In the genomic region with DNA sequence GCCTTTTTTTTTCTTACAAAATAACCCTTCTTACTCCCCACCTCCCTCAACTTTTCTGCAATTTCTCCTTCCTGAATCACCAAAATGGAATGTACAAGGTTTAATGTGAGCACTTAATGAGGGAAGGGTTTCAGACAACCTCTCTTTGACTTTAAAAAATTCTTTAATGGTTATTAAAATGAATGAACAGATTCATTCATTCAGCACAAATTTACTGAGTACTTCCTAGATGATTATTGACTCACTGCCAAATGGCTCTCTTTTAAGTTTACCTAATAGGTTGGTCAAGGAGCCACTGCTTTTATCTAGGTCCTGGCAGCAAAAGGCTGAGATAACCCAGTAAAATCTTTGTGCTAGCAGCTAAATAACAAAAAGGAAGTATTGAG, we compare ENCODE assay signal across 11 cellular contexts. TPM values are rescaled to one million over a fixed set of nuclear protein-coding genes. Genes with fewer than 3 reads are reported as not detected.
DNase-seq lines count a peak whose midpoint lies in the region; ATAC-seq and TF ChIP-seq lines count a peak whose summit lies in the region.
"Had no signal": no experiment of that assay in that cellular context is flagged by ENCODE, and none has a peak within 500 bp of the region (broad histone marks: within the 10 kb centered on the region; RNA-seq: fewer than 3 reads in every experiment).

No MANE protein-coding gene starts in this region.

- no peak for TF ChIP-seq EP300 in suprapubic skin (IDR thresholded peaks at IDR 0.05)

- H3K27me3 Mint-ChIP-seq in activated T-cell treated with anti-CD3 and anti-CD28 coated beads, Interleukin-2, amount 50 U/mL, for 72 hours (ENCODE audit: low read depth), result peaks cover 54% of the 10 kb centered on the region

- H3K4me1 ChIP-seq in suprapubic skin, result peaks cover 18% of the 10 kb centered on the region

- no peaks in the 10 kb centered on the region for H3K36me3 ChIP-seq in suprapubic skin

- intact Hi-C loops in left cardiac atrium (cut with DNase I), result no loop called here

- peak overlapping the region; percentile 65 to 77 for H3K4me3 Mint-ChIP-seq in activated T-cell treated with anti-CD3 and anti-CD28 coated beads, Interleukin-2, amount 50 U/mL, for 72 hours

- H3K4me3 ChIP-seq in WI38 (ENCODE audit: low read depth, low read length) (peak overlapping the region; percentile 75; the same call in 1 of the 2 replicates), suprapubic skin (peak overlapping the region; percentile 61)

- DNase-seq in activated T-cell treated with anti-CD3 and anti-CD28 coated beads, Interleukin-2, amount 50 U/mL, for 72 hours, result no peak
- DNase-seq in activated T-cell treated with anti-CD3 and anti-CD28 coated beads, Interleukin-2, amount 50 U/mL, for 48 hours, result no peak
- peak; percentile 40 for DNase-seq in iris pigment epithelial cell (ENCODE audit: low read depth)
- DNase-seq in suprapubic skin (ENCODE audit: low spot score in 2 of 2), result no peak
- DNase-seq in left cardiac atrium, result no peak
- DNase-seq: activated B cell treated with CpG ODN at 0.5 μM for 24 hours; DND-41; stimulated activated CD4-positive, alpha-beta T cell treated with anti-CD3 and anti-CD28 coated beads, Interleukin-4, amount 100 ng/mL, for 4 hours had no signal

- peaks cover 4% of the 10 kb centered on the region for H3K27me3 ChIP-seq in suprapubic skin

- TF ChIP-seq POLR2A in suprapubic skin (IDR thresholded peaks at IDR 0.05), result no peak

- no peaks in the 10 kb centered on the region for H3K9me3 Mint-ChIP-seq in activated T-cell treated with anti-CD3 and anti-CD28 coated beads, Interleukin-2, amount 50 U/mL, for 72 hours

- TF ChIP-seq CTCF in WI38 (IDR thresholded peaks at IDR 0.05; ENCODE audit: low read depth, low read length) (no peak), suprapubic skin (IDR thresholded peaks at IDR 0.05) (no peak)

- H3K27ac ChIP-seq in suprapubic skin, result no peak overlapping the region

- H3K9me3 ChIP-seq in suprapubic skin, result no peaks in the 10 kb centered on the region

- H3K4me1 Mint-ChIP-seq in activated T-cell treated with anti-CD3 and anti-CD28 coated beads, Interleukin-2, amount 50 U/mL, for 72 hours (ENCODE audit: low read depth), result peaks cover 7% of the 10 kb centered on the region

- no peak overlapping the region for H3K27ac Mint-ChIP-seq in activated T-cell treated with anti-CD3 and anti-CD28 coated beads, Interleukin-2, amount 50 U/mL, for 72 hours
- H3K27ac Mint-ChIP-seq: activated B cell treated with CpG ODN at 0.5 μM for 24 hours had no signal

- H3K36me3 Mint-ChIP-seq in activated T-cell treated with anti-CD3 and anti-CD28 coated beads, Interleukin-2, amount 50 U/mL, for 72 hours (ENCODE audit: insufficient read depth in 2 of 2), result no peaks in the 10 kb centered on the region

- ATAC-seq in activated T-cell treated with anti-CD3 and anti-CD28 coated beads, Interleukin-2, amount 50 U/mL, for 72 hours (replicated peaks in 1 of 2), result no peak
- no peak for ATAC-seq in HG02852 (IDR thresholded peaks at IDR 0.05; ENCODE audit: unreplicated experiment)
- ATAC-seq in GM19351 (IDR thresholded peaks at IDR 0.05; ENCODE audit: unreplicated experiment), result no peak
- no peak for ATAC-seq in left cardiac atrium

RNA-seq across cellular contexts. Expression of a gene that starts 0.9 kb away (rescaled TPM):
- total RNA-seq in activated T-cell treated with anti-CD3 and anti-CD28 coated beads, Interleukin-2, amount 50 U/mL, for 72 hours, result under 1 TPM in 1 of 2 donors, not detected in 1; 0.38 TPM
- total RNA-seq in suprapubic skin (under 1 TPM in 3 of 4 donors, not detected in 1; 0.86 to 0.98 (median 0.97) TPM), left cardiac atrium (1 to 10 TPM; 1.5 to 1.6 TPM)
- total RNA-seq: activated B cell treated with CpG ODN at 0.5 μM for 24 hours had no signal
